11 cellular contexts compared by ENCODE assay signal in the genomic region with DNA sequence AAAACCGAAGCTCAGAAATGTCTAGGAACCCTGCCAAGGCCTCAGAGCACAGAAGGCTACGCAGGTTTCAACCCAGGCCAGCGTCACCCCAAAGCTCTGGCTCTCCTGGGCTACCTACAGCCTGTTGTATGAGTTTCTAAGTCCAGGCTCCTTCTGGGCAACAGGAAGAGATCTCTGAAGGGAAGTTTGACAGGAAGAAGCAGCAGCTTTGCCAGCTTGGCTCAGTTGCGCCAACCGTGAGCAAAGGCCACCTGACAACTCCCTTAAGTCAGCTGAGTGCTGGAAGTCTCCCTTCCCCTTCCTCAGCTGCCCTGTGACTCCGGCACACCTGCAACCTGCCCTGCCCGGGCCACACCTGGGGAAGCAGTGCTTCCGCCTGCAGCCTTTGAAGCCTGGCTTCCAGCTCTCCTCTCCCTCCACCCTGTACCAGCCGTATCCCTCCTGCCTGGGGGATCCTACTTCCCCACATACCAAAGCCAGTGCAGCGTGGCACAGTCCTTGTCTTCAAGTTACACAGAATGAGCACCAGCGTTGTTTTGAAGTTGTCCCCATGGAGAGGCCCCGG. TPM values are rescaled to one million over a fixed set of nuclear protein-coding genes. Genes with fewer than 3 reads are reported as not detected.
DNase-seq lines count a peak whose midpoint lies in the region; TF ChIP-seq lines count a peak whose summit lies in the region.
"Had no signal": no experiment of that assay in that cellular context is flagged by ENCODE, and none has a peak within 500 bp of the region (broad histone marks: within the 10 kb centered on the region; RNA-seq: fewer than 3 reads in every experiment).

No MANE protein-coding gene starts in this region.

- no peaks in the 10 kb centered on the region for H3K9me3 ChIP-seq in parathyroid adenoma (ENCODE audit: control insufficient read depth, low read length)

- H3K79me2 ChIP-seq in parathyroid adenoma = peaks cover 14% of the 10 kb centered on the region

- H3K9ac ChIP-seq in parathyroid adenoma = no peak overlapping the region

- H3K9me3 Mint-ChIP-seq in activated T-helper 2 cell treated with anti-CD3 and anti-CD28 coated beads, Interferon-gamma antibody, Interleukin-2, Interleukin-4, amounts not matched to agents 10 μg/mL and 5 μg/mL and 100 μg/mL, durations not matched to agents 14 hours and 24 hours and 36 hours = no peaks in the 10 kb centered on the region
- no peaks in the 10 kb centered on the region for H3K9me3 Mint-ChIP-seq in activated T-cell treated with anti-CD3 and anti-CD28 coated beads, Interleukin-2, amount 50 U/mL, for 24 hours
- H3K9me3 Mint-ChIP-seq: memory B cell had no signal

- no peak overlapping the region for H2AFZ ChIP-seq in parathyroid adenoma

- no peak for TF ChIP-seq CTCF in C4-2B (conservative IDR thresholded peaks at IDR 0.05)
- TF ChIP-seq CTCF in VCaP (conservative IDR thresholded peaks at IDR 0.05) = peak; percentile 21; the same call in 1 of the 2 replicates
- no peak for TF ChIP-seq CTCF in parathyroid adenoma (IDR thresholded peaks at IDR 0.05)

- intact Hi-C loops in activated T-helper 2 cell treated with anti-CD3 and anti-CD28 coated beads, Interferon-gamma antibody, Interleukin-2, Interleukin-4, amounts not matched to agents 10 μg/mL and 5 μg/mL and 100 μg/mL, durations not matched to agents 14 hours and 24 hours and 36 hours (cut with micrococcal nuclease) = no loop called here

- H3K36me3 ChIP-seq in parathyroid adenoma (ENCODE audit: control insufficient read depth, insufficient read depth, low read length) = no peaks in the 10 kb centered on the region

- H3K4me3 ChIP-seq in parathyroid adenoma (ENCODE audit: low read depth, low read length) = no peak overlapping the region

- peaks cover 8% of the 10 kb centered on the region for H3K4me1 Mint-ChIP-seq in activated T-helper 2 cell treated with anti-CD3 and anti-CD28 coated beads, Interferon-gamma antibody, Interleukin-2, Interleukin-4, amounts not matched to agents 10 μg/mL and 5 μg/mL and 100 μg/mL, durations not matched to agents 14 hours and 24 hours and 36 hours (ENCODE audit: low read depth)
- H3K4me1 Mint-ChIP-seq in activated T-cell treated with anti-CD3 and anti-CD28 coated beads, Interleukin-2, amount 50 U/mL, for 24 hours (ENCODE audit: low read depth) = peaks cover 9% of the 10 kb centered on the region
- H3K4me1 Mint-ChIP-seq: memory B cell had no signal

- H3K27ac Mint-ChIP-seq in activated T-helper 2 cell treated with anti-CD3 and anti-CD28 coated beads, Interferon-gamma antibody, Interleukin-2, Interleukin-4, amounts not matched to agents 10 μg/mL and 5 μg/mL and 100 μg/mL, durations not matched to agents 14 hours and 24 hours and 36 hours = no peak overlapping the region
- no peak overlapping the region for H3K27ac Mint-ChIP-seq in activated T-cell treated with anti-CD3 and anti-CD28 coated beads, Interleukin-2, amount 50 U/mL, for 24 hours
- H3K27ac Mint-ChIP-seq: memory B cell had no signal

- H3K4me3 Mint-ChIP-seq in activated T-helper 2 cell treated with anti-CD3 and anti-CD28 coated beads, Interferon-gamma antibody, Interleukin-2, Interleukin-4, amounts not matched to agents 10 μg/mL and 5 μg/mL and 100 μg/mL, durations not matched to agents 14 hours and 24 hours and 36 hours (ENCODE audit: low read depth) = no peak overlapping the region
- no peak overlapping the region for H3K4me3 Mint-ChIP-seq in activated T-cell treated with anti-CD3 and anti-CD28 coated beads, Interleukin-2, amount 50 U/mL, for 24 hours
- H3K4me3 Mint-ChIP-seq: memory B cell had no signal

- no peaks in the 10 kb centered on the region for H3K36me3 Mint-ChIP-seq in activated T-helper 2 cell treated with anti-CD3 and anti-CD28 coated beads, Interferon-gamma antibody, Interleukin-2, Interleukin-4, amounts not matched to agents 10 μg/mL and 5 μg/mL and 100 μg/mL, durations not matched to agents 14 hours and 24 hours and 36 hours (ENCODE audit: low read depth)
- H3K36me3 Mint-ChIP-seq in activated T-cell treated with anti-CD3 and anti-CD28 coated beads, Interleukin-2, amount 50 U/mL, for 24 hours (ENCODE audit: low read depth) = no peaks in the 10 kb centered on the region
- H3K36me3 Mint-ChIP-seq: memory B cell had no signal

- no peaks in the 10 kb centered on the region for H3K27me3 ChIP-seq in parathyroid adenoma (ENCODE audit: control insufficient read depth, insufficient read depth, low read length)

- H3K4me1 ChIP-seq in parathyroid adenoma = peaks cover 8% of the 10 kb centered on the region

- no peak overlapping the region for H3K4me2 ChIP-seq in parathyroid adenoma (ENCODE audit: low read length)

- peak overlapping the region; percentile 35 for H3K27ac ChIP-seq in C4-2B
- H3K27ac ChIP-seq in VCaP = peak overlapping the region; percentile 99
- H3K27ac ChIP-seq in parathyroid adenoma = peak overlapping the region; percentile 24

- DNase-seq in iris pigment epithelial cell (ENCODE audit: low read depth) = peak; percentile 54
- DNase-seq in NCI-H748 treated with DMSO at 0.1 percent for 48 hours (lab: John Stamatoyannopoulos, UW) = no peak
- DNase-seq in activated T-helper 2 cell treated with anti-CD3 and anti-CD28 coated beads, Interferon-gamma antibody, Interleukin-2, Interleukin-4, amounts not matched to agents 10 μg/mL and 5 μg/mL and 100 μg/mL, durations not matched to agents 14 hours and 24 hours and 36 hours (ENCODE audit: low spot score) = no peak
- no peak for DNase-seq in NCI-H446 treated with DMSO at 0.1 percent for 48 hours (lab: John Stamatoyannopoulos, UW)
- no peak for DNase-seq in activated T-cell treated with anti-CD3 and anti-CD28 coated beads, Interleukin-2, amount 50 U/mL, for 24 hours
- DNase-seq: GDM1, GOT3 had no signal

- no peaks in the 10 kb centered on the region for H3K27me3 Mint-ChIP-seq in activated T-helper 2 cell treated with anti-CD3 and anti-CD28 coated beads, Interferon-gamma antibody, Interleukin-2, Interleukin-4, amounts not matched to agents 10 μg/mL and 5 μg/mL and 100 μg/mL, durations not matched to agents 14 hours and 24 hours and 36 hours (ENCODE audit: low read depth)
- H3K27me3 Mint-ChIP-seq in activated T-cell treated with anti-CD3 and anti-CD28 coated beads, Interleukin-2, amount 50 U/mL, for 24 hours = no peaks in the 10 kb centered on the region
- H3K27me3 Mint-ChIP-seq: memory B cell had no signal

RNA-seq across cellular contexts. Expression of a gene that starts 36.7 kb away (rescaled TPM):
- 1.7 and 1.9 TPM in 2 replicates for total RNA-seq in activated T-helper 2 cell treated with anti-CD3 and anti-CD28 coated beads, Interferon-gamma antibody, Interleukin-2, Interleukin-4, amounts not matched to agents 10 μg/mL and 5 μg/mL and 100 μg/mL, durations not matched to agents 14 hours and 24 hours and 36 hours

Comparison
In these comparisons a context has a peak if more than half of its experiments do, and no peak if none do; other contexts are left out.
1. H3K27ac ChIP-seq: peak in every context shown above with its lines; median percentile 99 in VCaP; 35 in C4-2B; 24 in parathyroid adenoma.